ENCODE assay signal across 14 cellular contexts in genomic region chr21:35779690-35780570, GRCh38.
DNase-seq lines count a peak whose midpoint lies in the region; ATAC-seq, FAIRE-seq and TF ChIP-seq lines count a peak whose summit lies in the region.
"Had no signal": no experiment of that assay in that cellular context is flagged by ENCODE, and none has a peak within 500 bp of the region (broad histone marks: within the 10 kb centered on the region; RNA-seq: fewer than 3 reads in every experiment).

No MANE protein-coding gene starts in this region.

- no peaks in the 10 kb centered on the region for H4K20me1 ChIP-seq in BLaER1
- H4K20me1 ChIP-seq in GM12878 (ENCODE audit: control insufficient read depth, insufficient read depth): no peaks in the 10 kb centered on the region

- CTCF ChIA-PET in GM12878 (lab: Yijun Ruan, JAX): no interaction called here

- H3K9ac ChIP-seq in BLaER1: no peak overlapping the region
- no peak overlapping the region for H3K9ac ChIP-seq in GM12878 (ENCODE audit: control insufficient read depth, insufficient read depth, low read length)
- H3K9ac ChIP-seq: neural progenitor cell had no signal

- no peak for ATAC-seq in GM12878

- 19% methylated on average over 7 of the region's 7 CpGs for WGBS in GM12878 (ENCODE audit: insufficient coverage, insufficient replicate concordance, low lambda C conversion rate, missing lambda C conversion rate)
- WGBS in tibial nerve, 2 donors: 51 to 59% methylated on average over 7 of the region's 7 CpGs

- TF ChIP-seq RAD21 in GM12878 (IDR thresholded peaks at IDR 0.05; ENCODE audit: insufficient read depth, low read depth, low read length): no peak

- H3K79me2 ChIP-seq in GM12878 (ENCODE audit: control insufficient read depth, insufficient read depth, low read length): no peaks in the 10 kb centered on the region

- TF ChIP-seq POLR2A in GM12878 (IDR thresholded peaks at IDR 0.05; ENCODE audit: low read depth, low read length): no peak
- TF ChIP-seq POLR2A in tibial nerve (IDR thresholded peaks at IDR 0.05): no peak

- RAD21 ChIA-PET in GM12878 (lab: Charles Lee; ENCODE audit: unreplicated experiment): interaction anchor here (0.5 kb wide), 1 partner anchor 875 kb away, joined by 4 read pairs; no protein-coding TSS in a partner anchor

- TF ChIP-seq EP300 in GM12878 (IDR thresholded peaks at IDR 0.05; ENCODE audit: borderline replicate concordance in 1 of 2, control insufficient read depth in 1 of 2, low read depth in 2 of 2, low read length in 2 of 2): no peak
- TF ChIP-seq EP300 in tibial nerve (IDR thresholded peaks at IDR 0.05): peak in 1 of 2 donors; percentile 20

- SMC1A ChIA-PET in GM12878 (lab: Charles Lee; ENCODE audit: uncharacterized antibody, unreplicated experiment): no interaction called here

- H3K4me2 ChIP-seq in BLaER1: peak overlapping the region; percentile 28
- no peak overlapping the region for H3K4me2 ChIP-seq in GM12878 (ENCODE audit: control insufficient read depth, insufficient read depth)
- H3K4me2 ChIP-seq: neural progenitor cell had no signal

- POLR2A ChIA-PET in GM12878 (lab: Charles Lee): no interaction called here

- intact Hi-C loops in GM12878 (cut with micrococcal nuclease; ENCODE audit: unreplicated experiment): no loop called here

- in situ Hi-C loops in GM12878 (cut with MboI): no loop called here

- H3K27ac ChIP-seq in BLaER1 (no peak overlapping the region), GM12878 (ENCODE audit: control insufficient read depth, insufficient read depth) (no peak overlapping the region), tibial nerve (no peak overlapping the region)
- H3K27ac ChIP-seq: neural progenitor cell had no signal

- peak overlapping the region; percentile 72 for H3K27ac Mint-ChIP-seq in mesothelial cell of epicardium
- H3K27ac Mint-ChIP-seq: CD8-positive, alpha-beta memory T cell; neural progenitor cell had no signal

- H3K36me3 ChIP-seq in BLaER1 (no peaks in the 10 kb centered on the region), GM12878 (ENCODE audit: control insufficient read depth in 2 of 2, insufficient read depth in 2 of 2, low read length in 1 of 2) (no peaks in the 10 kb centered on the region), tibial nerve (no peaks in the 10 kb centered on the region)
- H3K36me3 ChIP-seq: neural progenitor cell had no signal

- FAIRE-seq in GM12878 (lab: Jason Lieb, UNC): no peak
- FAIRE-seq: GM12891, kidney had no signal

- H3K4me3 ChIP-seq in BLaER1 (no peak overlapping the region), GM12878 (no peak overlapping the region), tibial nerve (no peak overlapping the region)
- H3K4me3 ChIP-seq: neural progenitor cell had no signal

- DNase-seq in LHCN-M2 (ENCODE audit: low read depth) (peak; percentile 85), GM12878 (ENCODE audit: low read depth, low spot score) (no peak), mesothelial cell of epicardium (ENCODE audit: low spot score in 2 of 2, unreplicated experiment in 2 of 2) (no peak), H4 (ENCODE audit: low spot score) (no peak), globus pallidus (ENCODE audit: low spot score) (no peak), tibial nerve (ENCODE audit: low spot score in 2 of 2) (no peak)
- DNase-seq in stimulated activated CD4-positive, alpha-beta T cell treated with anti-CD3 and anti-CD28 coated beads, Interleukin-1b, Interleukin-23, amount 100 ng/mL, for 48 hours: no peak
- DNase-seq: activated CD8-positive, alpha-beta memory T cell treated with anti-CD3 and anti-CD28 coated beads, Interleukin-2, amount 50 U/mL, for 4 hours; CD8-positive, alpha-beta memory T cell; kidney; NCI-H2081 had no signal

- peaks cover 17% of the 10 kb centered on the region for H3K4me1 ChIP-seq in BLaER1
- no peaks in the 10 kb centered on the region for H3K4me1 ChIP-seq in GM12878 (ENCODE audit: control insufficient read depth, insufficient read depth, low read length)
- H3K4me1 ChIP-seq in tibial nerve: peaks cover 0 to 9% (median 1%) of the 10 kb centered on the region in 4 donors
- H3K4me1 ChIP-seq: neural progenitor cell had no signal

- no peaks in the 10 kb centered on the region for H3K36me3 Mint-ChIP-seq in mesothelial cell of epicardium
- H3K36me3 Mint-ChIP-seq: CD8-positive, alpha-beta memory T cell; neural progenitor cell had no signal

- no peak overlapping the region for H2AFZ ChIP-seq in GM12878 (ENCODE audit: control insufficient read depth, low read depth, low read length)
- H2AFZ ChIP-seq: neural progenitor cell had no signal

- BruUV-seq in GM12878 (replicated peaks; lab: Mats Ljungman, UMichigan): no TSS peak

- no peaks in the 10 kb centered on the region for H3K27me3 Mint-ChIP-seq in mesothelial cell of epicardium (ENCODE audit: low read depth)

- H3K9me3 ChIP-seq in BLaER1 (0 out of 2 replicates have a peak, but pooled peaks cover 3% of the 10 kb centered on the region), GM12878 (replicated peaks; ENCODE audit: control insufficient read depth, insufficient read depth, low read length) (no peaks in the 10 kb centered on the region), tibial nerve (no peaks in the 10 kb centered on the region)

- no peak overlapping the region for H3K4me3 Mint-ChIP-seq in mesothelial cell of epicardium
- H3K4me3 Mint-ChIP-seq: CD8-positive, alpha-beta memory T cell; neural progenitor cell had no signal

- no peaks in the 10 kb centered on the region for H3K27me3 ChIP-seq in BLaER1
- no peaks in the 10 kb centered on the region for H3K27me3 ChIP-seq in GM12878 (replicated peaks in 1 of 2; ENCODE audit: control insufficient read depth in 2 of 2, insufficient read depth in 2 of 2, low read length in 1 of 2)
- no peaks in the 10 kb centered on the region for H3K27me3 ChIP-seq in tibial nerve
- H3K27me3 ChIP-seq: neural progenitor cell had no signal

- TF ChIP-seq CTCF in GM12878 (IDR thresholded peaks at IDR 0.05 in 2 of 3, conservative IDR thresholded peaks at IDR 0.05 in 1 of 3; ENCODE audit: control insufficient read depth in 2 of 3, extremely low read depth in 1 of 3, insufficient read depth in 1 of 3, low read depth in 3 of 3, low read length in 3 of 3): no peak
- TF ChIP-seq CTCF in mesothelial cell of epicardium (IDR thresholded peaks at IDR 0.05; ENCODE audit: unreplicated experiment): no peak
- TF ChIP-seq CTCF in tibial nerve (IDR thresholded peaks at IDR 0.05): no peak

- peaks cover 46% of the 10 kb centered on the region for H3K4me1 Mint-ChIP-seq in mesothelial cell of epicardium
- H3K4me1 Mint-ChIP-seq: CD8-positive, alpha-beta memory T cell; neural progenitor cell had no signal

- H3K9me3 Mint-ChIP-seq in mesothelial cell of epicardium: peaks cover 8% of the 10 kb centered on the region
- H3K9me3 Mint-ChIP-seq: neural progenitor cell had no signal

TF ChIP-seq in GM12878, 131 proteins besides CTCF, POLR2A, EP300 and RAD21:
- no peak for TF ChIP-seq CBX5 (IDR thresholded peaks at IDR 0.05; ENCODE audit: low read depth)
- TF ChIP-seq JUNB (IDR thresholded peaks at IDR 0.05): 0 out of 2 replicates have a peak, but pooled peaks have one; percentile 7
- TF ChIP-seq ZBED1 (IDR thresholded peaks at IDR 0.05; ENCODE audit: borderline replicate concordance): no peak
- TF ChIP-seq RELB (IDR thresholded peaks at IDR 0.05; ENCODE audit: low read depth): no peak
- no peak for TF ChIP-seq CEBPB (IDR thresholded peaks at IDR 0.05; ENCODE audit: borderline replicate concordance in 1 of 2, low read depth in 2 of 2, low read length in 2 of 2)
